In the genomic region with DNA sequence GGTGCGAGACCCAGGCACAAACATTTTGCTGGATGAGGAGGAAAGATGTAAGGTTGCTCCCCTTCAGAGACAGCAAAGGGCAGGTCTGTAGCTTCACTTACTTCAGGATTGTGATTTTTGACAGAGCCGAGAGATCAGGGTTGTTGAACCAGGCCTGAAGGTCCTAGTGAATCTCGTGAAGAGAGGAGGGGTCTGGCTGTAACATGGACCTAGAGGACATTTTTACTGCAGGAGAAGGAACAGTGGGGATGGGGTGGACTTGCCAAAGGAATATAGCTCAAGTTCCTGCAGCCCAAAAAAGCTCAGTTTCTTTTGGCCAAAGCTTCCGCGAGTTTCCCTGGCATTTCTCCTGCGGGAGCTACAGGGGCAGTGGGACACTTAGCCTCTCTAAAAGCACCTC, we compare ENCODE assay signal across 12 cellular contexts. TPM values are rescaled to one million over a fixed set of nuclear protein-coding genes. Genes with fewer than 3 reads are reported as not detected.
DNase-seq lines count a peak whose midpoint lies in the region; ATAC-seq and TF ChIP-seq lines count a peak whose summit lies in the region.
"Had no signal": no experiment of that assay in that cellular context is flagged by ENCODE, and none has a peak within 500 bp of the region (broad histone marks: within the 10 kb centered on the region; RNA-seq: fewer than 3 reads in every experiment).

No MANE protein-coding gene starts in this region.

- no peak overlapping the region for H2AK5ac ChIP-seq in trophoblast cell (ENCODE audit: low read length)

- no peak overlapping the region for H3K27ac Mint-ChIP-seq in endothelial cell (ENCODE audit: unreplicated experiment)

- no peak overlapping the region for H4K91ac ChIP-seq in trophoblast cell (ENCODE audit: low read depth, low read length)

- POLR2A ChIA-PET in PC-9 (lab: Charles Lee; ENCODE audit: unreplicated experiment): interaction anchor here (0.6 kb wide), 3 partner anchors 16 to 106 kb away, joined by 4 to 5 read pairs (median 4); no protein-coding TSS in a partner anchor

- H2AFZ ChIP-seq in PC-9 (peak overlapping the region; percentile 70; the same call in 1 of the 2 replicates), trophoblast cell (ENCODE audit: insufficient read depth, low read length, poor library complexity) (no peak overlapping the region)

- peaks cover 4% of the 10 kb centered on the region; the same call in 1 of the 2 replicates for H3F3A ChIP-seq in PC-9 (ENCODE audit: insufficient read depth, low read depth)

- H4K20me1 ChIP-seq in PC-9 (ENCODE audit: insufficient read depth): peaks cover 17% of the 10 kb centered on the region

- H3K4me3 ChIP-seq in PC-9 (peak overlapping the region; percentile 79; the same call in 1 of the 2 replicates), muscle layer of colon (ENCODE audit: low read depth in 1 of 2, low read length in 2 of 2) (peak overlapping the region in 1 of 2 donors; percentile 64), thoracic aorta (peak overlapping the region; percentile 86), trophoblast cell (ENCODE audit: low read depth, low read length) (no peak overlapping the region)

- no peaks in the 10 kb centered on the region for H3K9me2 ChIP-seq in PC-9 (ENCODE audit: insufficient read depth)

- H2BK12ac ChIP-seq in trophoblast cell (ENCODE audit: low read length): no peak overlapping the region

- peaks cover 32% of the 10 kb centered on the region for H3K4me1 ChIP-seq in PC-9 (replicated peaks; ENCODE audit: insufficient read depth)
- H3K4me1 ChIP-seq in muscle layer of colon (ENCODE audit: insufficient read depth, low read length): peaks cover 9% of the 10 kb centered on the region
- peaks cover 10 to 52% of the 10 kb centered on the region in 2 donors for H3K4me1 ChIP-seq in thoracic aorta (ENCODE audit: control insufficient read depth in 1 of 2, low read depth in 2 of 2)
- peaks cover 8 to 13% of the 10 kb centered on the region in 2 experiments for H3K4me1 ChIP-seq in trophoblast cell (ENCODE audit: control insufficient read depth in 1 of 2, insufficient read depth in 2 of 2, low read length in 2 of 2)

- TF ChIP-seq CTCF in PC-9 (conservative IDR thresholded peaks at IDR 0.05) (no peak), endothelial cell (IDR thresholded peaks at IDR 0.05; ENCODE audit: unreplicated experiment) (no peak), thoracic aorta (IDR thresholded peaks at IDR 0.05) (no peak)

- CTCF ChIA-PET in PC-9 (lab: Charles Lee): interaction anchor here (0.6 kb wide), 1 partner anchor 946 kb away, joined by 10 read pairs; no protein-coding TSS in a partner anchor

- no peak overlapping the region for H3K9ac ChIP-seq in muscle layer of colon (ENCODE audit: low read length)
- H3K9ac ChIP-seq in trophoblast cell (ENCODE audit: low read length): no peak overlapping the region

- H3K14ac ChIP-seq in trophoblast cell (ENCODE audit: low read length): no peak overlapping the region

- DNase-seq in PC-9: no peak
- no peak for DNase-seq in endothelial cell (ENCODE audit: low spot score)
- no peak for DNase-seq in thoracic aorta (ENCODE audit: low spot score)
- DNase-seq in trophoblast cell: no peak
- DNase-seq: activated CD4-positive, CD25-positive, alpha-beta regulatory T cell; GOT3; NCI-H1092 treated with DMSO at 0.1 percent for 48 hours; Right ventricle myocardium superior; stimulated activated CD8-positive, alpha-beta memory T cell treated with anti-CD3 and anti-CD28 coated beads, Interleukin-4, amount 100 ng/mL, for 48 hours had no signal

- no peak overlapping the region for H4K8ac ChIP-seq in trophoblast cell (ENCODE audit: low read depth, low read length)

- no peak for ATAC-seq in thoracic aorta (ENCODE audit: insufficient number of reproducible peaks, low FRiP score, low read depth)
- no peak for ATAC-seq in HG03460 (IDR thresholded peaks at IDR 0.05; ENCODE audit: unreplicated experiment)
- no peak for ATAC-seq in GM21390 (IDR thresholded peaks at IDR 0.05; ENCODE audit: unreplicated experiment)

- H3K79me2 ChIP-seq in PC-9 (ENCODE audit: low read depth): peaks cover 52% of the 10 kb centered on the region
- peaks cover 8% of the 10 kb centered on the region for H3K79me2 ChIP-seq in trophoblast cell (ENCODE audit: control insufficient read depth, insufficient read depth, low read length, poor library complexity)

- intact Hi-C loops in PC-9 (cut with micrococcal nuclease; ENCODE audit: unreplicated experiment): loop anchor here (1.0 kb wide), 3 partner anchors 22 to 179 kb away; no protein-coding TSS in a partner anchor

- H3K4me1 Mint-ChIP-seq in endothelial cell (ENCODE audit: unreplicated experiment): peaks cover 2% of the 10 kb centered on the region

- H3K9me3 Mint-ChIP-seq in endothelial cell (ENCODE audit: unreplicated experiment): no peaks in the 10 kb centered on the region

- H3K36me3 ChIP-seq in PC-9 (ENCODE audit: low read depth) (peaks cover 10% of the 10 kb centered on the region), muscle layer of colon (ENCODE audit: insufficient read depth, low read length) (no peaks in the 10 kb centered on the region), thoracic aorta (no peaks in the 10 kb centered on the region), trophoblast cell (ENCODE audit: control insufficient read depth in 1 of 2, insufficient read depth in 2 of 2, low read length in 2 of 2) (no peaks in the 10 kb centered on the region)

- H4K12ac ChIP-seq in trophoblast cell (ENCODE audit: low read depth, low read length): no peak overlapping the region

- no peaks in the 10 kb centered on the region for H3K36me3 Mint-ChIP-seq in endothelial cell (ENCODE audit: low read depth, unreplicated experiment)

- no peak overlapping the region for H2BK5ac ChIP-seq in trophoblast cell (ENCODE audit: low read depth, low read length, poor library complexity)

- H3K18ac ChIP-seq in trophoblast cell (ENCODE audit: low read length): no peak overlapping the region

- H3K27me3 Mint-ChIP-seq in endothelial cell (ENCODE audit: unreplicated experiment): peaks cover 18% of the 10 kb centered on the region

- no peak overlapping the region for H3K27ac ChIP-seq in PC-9
- peak overlapping the region; percentile 87 for H3K27ac ChIP-seq in muscle layer of colon (ENCODE audit: low read depth, low read length)
- peak overlapping the region; percentile 93 to 95 for H3K27ac ChIP-seq in thoracic aorta
- H3K27ac ChIP-seq in trophoblast cell (ENCODE audit: low read depth, low read length): no peak overlapping the region

- peaks cover 14% of the 10 kb centered on the region for H3K79me1 ChIP-seq in trophoblast cell (ENCODE audit: low read length)

- H3K4me3 Mint-ChIP-seq in endothelial cell (ENCODE audit: unreplicated experiment): peak overlapping the region; percentile 78

- H3K4me2 ChIP-seq in PC-9 (peak overlapping the region; percentile 85), trophoblast cell (ENCODE audit: low read length) (no peak overlapping the region)

- no peak overlapping the region for H3K23ac ChIP-seq in trophoblast cell (ENCODE audit: low read length)

- TSS peak; percentile 70 for BruUV-seq in PC-9 (replicated peaks; lab: Mats Ljungman, UMichigan)

- no CpG with 5 or more reads among the region's 6 CpGs for WGBS in trophoblast cell (ENCODE audit: extremely low coverage, insufficient coverage, insufficient read length)

- H3K9me3 ChIP-seq in PC-9 (ENCODE audit: insufficient read depth, low read depth): peaks cover 6% of the 10 kb centered on the region; the same call in 1 of the 2 replicates
- H3K9me3 ChIP-seq in muscle layer of colon (ENCODE audit: low read length): no peaks in the 10 kb centered on the region
- H3K9me3 ChIP-seq in thoracic aorta: no peaks in the 10 kb centered on the region
- H3K9me3 ChIP-seq in trophoblast cell (ENCODE audit: insufficient read depth, low read depth, low read length): peaks cover 2% of the 10 kb centered on the region

- H3K27me3 ChIP-seq in PC-9 (ENCODE audit: insufficient read depth, low read depth) (no peaks in the 10 kb centered on the region), muscle layer of colon (ENCODE audit: control insufficient read depth in 1 of 2, insufficient read depth in 2 of 2, low read length in 2 of 2) (no peaks in the 10 kb centered on the region), thoracic aorta (replicated peaks; ENCODE audit: insufficient read depth) (no peaks in the 10 kb centered on the region), trophoblast cell (ENCODE audit: insufficient read depth, low read length) (no peaks in the 10 kb centered on the region)

- no peak overlapping the region for H3K4ac ChIP-seq in trophoblast cell (ENCODE audit: low read depth, low read length)

- no peak overlapping the region for H2BK120ac ChIP-seq in trophoblast cell (ENCODE audit: insufficient read depth, low read length, poor library complexity)

RNA-seq across cellular contexts. Expression of gene EGFR, which starts 1.0 kb away (rescaled TPM):
- total RNA-seq in PC-9 (2021) (324 and 342 TPM in 2 replicates), endothelial cell (ENCODE audit: unreplicated experiment) (5.0 TPM), thoracic aorta (10 to 100 TPM; 54.8 to 56.7 TPM)
- 29.0 and 30.5 TPM in 2 replicates for polyA plus RNA-seq in trophoblast cell (2013)

Comparison
In these comparisons a context has a peak if more than half of its experiments do, and no peak if none do; other contexts are left out.
1. H3K27ac ChIP-seq: peak in muscle layer of colon (single experiment) and thoracic aorta (2 of 2); none in PC-9 (single experiment) and trophoblast cell (single experiment).